In genomic region chr1:169106095-169106920, GRCh38 we compare ENCODE assay signal across 8 cellular contexts. TPM values are rescaled to one million over a fixed set of nuclear protein-coding genes. Genes with fewer than 3 reads are reported as not detected.
DNase-seq lines count a peak whose midpoint lies in the region; ATAC-seq and TF ChIP-seq lines count a peak whose summit lies in the region.

ATP1B1 (plus strand) TSS chr1:169106690; CDS start chr1:169106830, 140 bp downstream.

- H3K4me3 Mint-ChIP-seq in CD4-positive, alpha-beta memory T cell, result peak within 1 kb of the TSS; percentile 78 to 97 (median 90)
- H3K4me3 Mint-ChIP-seq in activated CD4-positive, alpha-beta memory T cell treated with anti-CD3 and anti-CD28 coated beads, Interleukin-2, amount 10 ng/mL, durations not matched to agents 7 days and 5 days, result peak within 1 kb of the TSS; percentile 83

- no peaks in the 10 kb centered on the region for H3K9me3 Mint-ChIP-seq in CD4-positive, alpha-beta memory T cell
- no peaks in the 10 kb centered on the region for H3K9me3 Mint-ChIP-seq in activated CD4-positive, alpha-beta memory T cell treated with anti-CD3 and anti-CD28 coated beads, Interleukin-2, amount 10 ng/mL, durations not matched to agents 7 days and 5 days

- peaks cover 0 to 7% of the 10 kb centered on the region in 2 donors for H3K36me3 Mint-ChIP-seq in CD4-positive, alpha-beta memory T cell
- H3K36me3 Mint-ChIP-seq in activated CD4-positive, alpha-beta memory T cell treated with anti-CD3 and anti-CD28 coated beads, Interleukin-2, amount 10 ng/mL, durations not matched to agents 7 days and 5 days (ENCODE audit: low read depth), result no peaks in the 10 kb centered on the region

- TF ChIP-seq CTCF in lower lobe of right lung (IDR thresholded peaks at IDR 0.05), result peak; percentile 63

- H3K27ac Mint-ChIP-seq in CD4-positive, alpha-beta memory T cell, result peak within 1 kb of the TSS; percentile 58 to 88 (median 78)
- H3K27ac Mint-ChIP-seq in activated CD4-positive, alpha-beta memory T cell treated with anti-CD3 and anti-CD28 coated beads, Interleukin-2, amount 10 ng/mL, durations not matched to agents 7 days and 5 days, result peak within 1 kb of the TSS; percentile 52

- peak; percentile 72 to 84 (median 78) for DNase-seq in CD4-positive, alpha-beta memory T cell
- DNase-seq in NCI-H748 treated with DMSO at 0.1 percent for 48 hours (lab: John Stamatoyannopoulos, UW) (peak; percentile 63), ecto neural progenitor cell (ENCODE audit: low spot score) (peak; percentile 95), lower lobe of right lung (peak; percentile 93)
- DNase-seq in activated CD4-positive, alpha-beta memory T cell treated with anti-CD3 and anti-CD28 coated beads, Interleukin-2, amount 10 ng/mL, durations not matched to agents 7 days and 5 days, result peak; percentile 84
- peak; percentile 56 to 79 (median 69) for DNase-seq in stimulated activated CD4-positive, alpha-beta T cell treated with anti-CD3 and anti-CD28 coated beads, TNF-alpha, amount 100 ng/mL, for 24 hours (ENCODE audit: low read depth in 3 of 3)

- peaks cover 27% of the 10 kb centered on the region for H3K4me1 ChIP-seq in CD4-positive, alpha-beta memory T cell (ENCODE audit: insufficient read depth, low read length)
- peaks cover 59% of the 10 kb centered on the region for H3K4me1 ChIP-seq in lower lobe of right lung

- peaks cover 2 to 4% of the 10 kb centered on the region in 2 donors for H3K27me3 Mint-ChIP-seq in CD4-positive, alpha-beta memory T cell
- H3K27me3 Mint-ChIP-seq in activated CD4-positive, alpha-beta memory T cell treated with anti-CD3 and anti-CD28 coated beads, Interleukin-2, amount 10 ng/mL, durations not matched to agents 7 days and 5 days, result peaks cover 20% of the 10 kb centered on the region

- no peaks in the 10 kb centered on the region for H3K9me3 ChIP-seq in CD4-positive, alpha-beta memory T cell (ENCODE audit: control insufficient read depth in 1 of 2, low read length in 2 of 2)
- H3K9me3 ChIP-seq in lower lobe of right lung, result no peaks in the 10 kb centered on the region

- CTCF ChIA-PET in CD4-positive, alpha-beta memory T cell (lab: Charles Lee; ENCODE audit: partially characterized antibody), result no interaction called here
- CTCF ChIA-PET in activated CD4-positive, alpha-beta memory T cell treated with anti-CD3 and anti-CD28 coated beads, Interleukin-2, amount 10 ng/mL, durations not matched to agents 7 days and 5 days (lab: Charles Lee), result interaction anchor here (2.1 kb wide), 1 partner anchor 763 kb away, joined by 5 read pairs; no protein-coding TSS in a partner anchor

- H3K27ac ChIP-seq in CD4-positive, alpha-beta memory T cell (ENCODE audit: low read depth, low read length), result peak within 1 kb of the TSS; percentile 23
- peak within 1 kb of the TSS; percentile 91 for H3K27ac ChIP-seq in lower lobe of right lung

- peaks cover 20 to 49% (median 34%) of the 10 kb centered on the region in 4 donors for H3K4me1 Mint-ChIP-seq in CD4-positive, alpha-beta memory T cell
- peaks cover 34% of the 10 kb centered on the region for H3K4me1 Mint-ChIP-seq in activated CD4-positive, alpha-beta memory T cell treated with anti-CD3 and anti-CD28 coated beads, Interleukin-2, amount 10 ng/mL, durations not matched to agents 7 days and 5 days

- H3K36me3 ChIP-seq in CD4-positive, alpha-beta memory T cell (ENCODE audit: insufficient read depth, low read length), result no peaks in the 10 kb centered on the region
- H3K36me3 ChIP-seq in lower lobe of right lung, result peaks cover 2% of the 10 kb centered on the region

- H3K27me3 ChIP-seq in CD4-positive, alpha-beta memory T cell (ENCODE audit: insufficient read depth, low read length), result no peaks in the 10 kb centered on the region
- no peaks in the 10 kb centered on the region for H3K27me3 ChIP-seq in lower lobe of right lung (ENCODE audit: low read depth)

- intact Hi-C loops in CD4-positive, alpha-beta memory T cell (cut with micrococcal nuclease), result loop anchor here (2.0 to 10.0 kb wide), 6 partner anchors 261 to 1169 kb away; partner anchors contain the start of genes BLZF1, DCAF6, METTL18 and MPC2
- intact Hi-C loops in lower lobe of right lung (cut with DNase I), result loop anchor here (10.0 kb wide), 2 partner anchors 272 to 472 kb away; no protein-coding TSS in a partner anchor

- ATAC-seq in GM19397 (IDR thresholded peaks at IDR 0.05; ENCODE audit: unreplicated experiment), result peak; percentile 81
- ATAC-seq in HG03558 (IDR thresholded peaks at IDR 0.05; ENCODE audit: extremely low read depth, unreplicated experiment), result peak; percentile 78
- peak; percentile 89 to 92 for ATAC-seq in lower lobe of right lung

- H3K4me3 ChIP-seq in CD4-positive, alpha-beta memory T cell (ENCODE audit: low read length in 2 of 2), result peak within 1 kb of the TSS; percentile 57 to 70
- H3K4me3 ChIP-seq in lower lobe of right lung, result peak within 1 kb of the TSS; percentile 92

- POLR2A ChIA-PET in CD4-positive, alpha-beta memory T cell (lab: Charles Lee; ENCODE audit: partially characterized antibody), result interaction anchor here (1.6 kb wide), 1 partner anchor 14 kb away, joined by 6 read pairs; no protein-coding TSS in a partner anchor
- POLR2A ChIA-PET in activated CD4-positive, alpha-beta memory T cell treated with anti-CD3 and anti-CD28 coated beads, Interleukin-2, amount 10 ng/mL, durations not matched to agents 7 days and 5 days (lab: Charles Lee), result no interaction called here

RNA-seq across cellular contexts. Expression of gene ATP1B1, which starts in this region (rescaled TPM):
- total RNA-seq in CD4-positive, alpha-beta memory T cell, result 1 to 10 TPM; 3.3 to 3.5 TPM
- polyA plus RNA-seq in CD4-positive, alpha-beta memory T cell, result 1 to 10 TPM; 1.2 to 1.6 TPM
- 1 to 10 TPM; 3.1 to 3.5 TPM for total RNA-seq in activated CD4-positive, alpha-beta memory T cell treated with anti-CD3 and anti-CD28 coated beads, Interleukin-2, amount 10 ng/mL, durations not matched to agents 7 days and 5 days
- 173 TPM for total RNA-seq in lower lobe of right lung

Comparison
In these comparisons a context has a peak if more than half of its experiments do, and no peak if none do; other contexts are left out.
1. Peak in every context shown above with its lines: DNase-seq, ATAC-seq, H3K4me3 ChIP-seq and H3K27ac ChIP-seq.
2. RNA of gene ATP1B1 (total RNA-seq): 173 TPM in lower lobe of right lung (single experiment); 3.3 to 3.5 TPM in CD4-positive, alpha-beta memory T cell and 3.1 to 3.5 TPM in activated CD4-positive, alpha-beta memory T cell treated with anti-CD3 and anti-CD28 coated beads, Interleukin-2, amount 10 ng/mL, durations not matched to agents 7 days and 5 days; every median in the first group is over 10 times any median in the second.